1 cellular context compared by ENCODE assay signal in genomic region chr12:56333197-56333678, GRCh38.
TF ChIP-seq lines count a peak whose summit lies in the region.

No MANE protein-coding gene starts in this region.

TF ChIP-seq in GM12878, 131 proteins besides CTCF, POLR2A, EP300 and RAD21 (continues in another document):
- TF ChIP-seq RELB (IDR thresholded peaks at IDR 0.05; ENCODE audit: low read depth) (no peak), IRF3 (IDR thresholded peaks at IDR 0.05) (no peak), CHD2 (IDR thresholded peaks at IDR 0.05; ENCODE audit: borderline replicate concordance, low read depth, low read length) (no peak), YBX1 (IDR thresholded peaks at IDR 0.05) (no peak), HDGF (IDR thresholded peaks at IDR 0.05) (peak; percentile 47; the same call in 1 of the 2 replicates), HCFC1 (IDR thresholded peaks at IDR 0.05; ENCODE audit: low read length) (no peak), ATF7 (IDR thresholded peaks at IDR 0.05; ENCODE audit: low read depth) (no peak), BMI1 (IDR thresholded peaks at IDR 0.05; ENCODE audit: borderline replicate concordance) (peak; percentile 40), EGR1 (IDR thresholded peaks at IDR 0.05; ENCODE audit: borderline replicate concordance in 1 of 2, low read depth in 2 of 2, low read length in 2 of 2) (peak in 1 of 2 experiments; percentile 50; a peak in 1 of 3 replicates), ZBTB40 (IDR thresholded peaks at IDR 0.05; ENCODE audit: borderline replicate concordance) (no peak), TCF12 (IDR thresholded peaks at IDR 0.05; ENCODE audit: low read depth, low read length) (no peak), EED (IDR thresholded peaks at IDR 0.05; ENCODE audit: low read depth) (no peak), ZNF384 (IDR thresholded peaks at IDR 0.05; ENCODE audit: borderline replicate concordance, low read depth, low read length) (no peak), PML (IDR thresholded peaks at IDR 0.05; ENCODE audit: low read length) (no peak), TAF1 (IDR thresholded peaks at IDR 0.05; ENCODE audit: borderline replicate concordance, low read depth, low read length) (peak; percentile 62; the same call in 1 of the 2 replicates), NFXL1 (IDR thresholded peaks at IDR 0.05; ENCODE audit: borderline replicate concordance) (no peak), MTA2 (IDR thresholded peaks at IDR 0.05; ENCODE audit: low read depth) (no peak), RB1 (IDR thresholded peaks at IDR 0.05; ENCODE audit: borderline replicate concordance) (no peak), TBL1XR1 (IDR thresholded peaks at IDR 0.05; ENCODE audit: low read depth, low read length) (no peak), HSF1 (IDR thresholded peaks at IDR 0.05; ENCODE audit: low read depth, low read length) (no peak), RELA (IDR thresholded peaks at IDR 0.05; ENCODE audit: borderline replicate concordance, partially characterized antibody) (no peak), ZBTB33 (IDR thresholded peaks at IDR 0.05) (no peak), SMAD1 (IDR thresholded peaks at IDR 0.05; ENCODE audit: low read depth, partially characterized antibody) (peak; percentile 59), CBX3 (IDR thresholded peaks at IDR 0.05; ENCODE audit: borderline replicate concordance, low read depth) (no peak), JUNB (IDR thresholded peaks at IDR 0.05) (no peak), PAX8 (IDR thresholded peaks at IDR 0.05) (peak; percentile 78; the same call in 1 of the 2 replicates), WRNIP1 (IDR thresholded peaks at IDR 0.05; ENCODE audit: borderline replicate concordance, low read depth, low read length) (no peak), CEBPZ (IDR thresholded peaks at IDR 0.05; ENCODE audit: low read depth, low read length) (no peak), ZNF687 (IDR thresholded peaks at IDR 0.05) (no peak), ESRRA (IDR thresholded peaks at IDR 0.05; ENCODE audit: low read length) (no peak), NKRF (conservative IDR thresholded peaks at IDR 0.05) (0 out of 2 replicates have a peak, but pooled peaks have one; percentile 41), POLR2AphosphoS5 (IDR thresholded peaks at IDR 0.05; ENCODE audit: low read length) (no peak; the same call in 1 of the 2 replicates), KAT2A (conservative IDR thresholded peaks at IDR 0.05; ENCODE audit: control insufficient read depth, low read depth, low read length) (no peak), HDAC6 (IDR thresholded peaks at IDR 0.05; ENCODE audit: unreplicated experiment) (no peak), TCF7 (IDR thresholded peaks at IDR 0.05; ENCODE audit: borderline replicate concordance) (no peak), CREM (IDR thresholded peaks at IDR 0.05; ENCODE audit: low read depth) (no peak), YY1 (IDR thresholded peaks at IDR 0.05; ENCODE audit: low read depth, low read length) (no peak)
